8 cellular contexts compared by ENCODE assay signal in the genomic region with DNA sequence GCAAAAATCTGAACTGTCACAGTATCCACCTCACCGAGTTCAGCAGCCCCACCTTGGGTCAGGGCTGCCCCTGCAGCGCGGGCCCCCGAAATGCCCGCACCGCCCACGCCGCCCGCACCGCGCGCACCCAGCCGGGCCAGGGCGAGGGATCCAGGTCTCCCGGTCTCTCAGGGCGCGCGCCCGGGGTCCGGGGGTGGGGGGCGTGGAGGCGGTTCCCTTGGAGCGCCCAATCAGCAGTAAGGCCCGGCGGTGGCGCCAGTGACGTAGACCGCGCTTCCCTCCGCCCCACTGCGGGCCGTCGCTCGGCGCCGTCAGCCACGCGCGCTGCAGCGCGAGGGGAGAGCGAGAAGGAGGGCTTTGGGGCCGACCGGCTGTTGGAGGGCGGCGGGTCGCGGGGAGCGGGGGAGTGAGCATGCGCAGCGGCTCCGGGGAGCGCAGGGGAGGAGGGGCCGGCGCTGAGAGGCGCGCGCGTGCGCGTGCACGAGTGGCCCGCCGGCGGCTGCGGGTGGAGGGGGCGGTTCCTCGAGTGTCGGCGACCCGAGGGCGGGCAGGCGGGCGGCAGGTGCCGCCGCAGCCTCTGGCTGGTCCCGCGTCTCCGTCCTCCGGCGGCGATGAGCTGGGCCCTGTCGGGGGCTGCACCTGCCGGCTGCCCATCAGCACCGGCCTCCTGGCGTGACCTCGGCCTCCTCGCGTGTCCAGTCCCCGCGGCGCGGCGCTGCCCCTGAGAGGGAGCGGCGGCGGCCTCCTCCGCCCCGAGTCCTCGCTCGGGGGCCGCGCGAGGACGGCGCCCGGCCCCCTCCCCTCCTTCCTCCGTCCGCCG. TPM values are rescaled to one million over a fixed set of nuclear protein-coding genes. Genes with fewer than 3 reads are reported as not detected.
DNase-seq lines count a peak whose midpoint lies in the region; ATAC-seq, FAIRE-seq and TF ChIP-seq lines count a peak whose summit lies in the region.

A gene with protein sequence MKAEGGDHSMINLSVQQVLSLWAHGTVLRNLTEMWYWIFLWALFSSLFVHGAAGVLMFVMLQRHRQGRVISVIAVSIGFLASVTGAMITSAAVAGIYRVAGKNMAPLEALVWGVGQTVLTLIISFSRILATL (plus strand): TSS at position 521 of the 820 bp plus-strand sequence. CDS start 529 bp downstream, outside the sequence.

- H3K27ac Mint-ChIP-seq in activated T-helper 2 cell treated with anti-CD3 and anti-CD28 coated beads, Interferon-gamma antibody, Interleukin-2, Interleukin-4, amounts not matched to agents 10 μg/mL and 5 μg/mL and 100 μg/mL, durations not matched to agents 14 hours and 24 hours and 36 hours: peak within 1 kb of the TSS; percentile 60
- peak within 1 kb of the TSS in 2 of 3 experiments; percentile 34 to 71 for H3K27ac Mint-ChIP-seq in nephron

- peak; percentile 88 for FAIRE-seq in H54 (lab: Jason Lieb, UNC)

- H3K36me3 Mint-ChIP-seq in activated T-helper 2 cell treated with anti-CD3 and anti-CD28 coated beads, Interferon-gamma antibody, Interleukin-2, Interleukin-4, amounts not matched to agents 10 μg/mL and 5 μg/mL and 100 μg/mL, durations not matched to agents 14 hours and 24 hours and 36 hours (ENCODE audit: low read depth): no peaks in the 10 kb centered on the region
- H3K36me3 Mint-ChIP-seq in nephron (ENCODE audit: low read depth): no peaks in the 10 kb centered on the region

- H3K4me1 Mint-ChIP-seq in activated T-helper 2 cell treated with anti-CD3 and anti-CD28 coated beads, Interferon-gamma antibody, Interleukin-2, Interleukin-4, amounts not matched to agents 10 μg/mL and 5 μg/mL and 100 μg/mL, durations not matched to agents 14 hours and 24 hours and 36 hours (ENCODE audit: low read depth): peaks cover 5% of the 10 kb centered on the region
- no peaks in the 10 kb centered on the region for H3K4me1 Mint-ChIP-seq in nephron

- no peaks in the 10 kb centered on the region for H3K9me3 Mint-ChIP-seq in activated T-helper 2 cell treated with anti-CD3 and anti-CD28 coated beads, Interferon-gamma antibody, Interleukin-2, Interleukin-4, amounts not matched to agents 10 μg/mL and 5 μg/mL and 100 μg/mL, durations not matched to agents 14 hours and 24 hours and 36 hours
- H3K9me3 Mint-ChIP-seq in nephron: no peaks in the 10 kb centered on the region

- peak; percentile 99 for ATAC-seq in stimulated activated naive CD8-positive, alpha-beta T cell treated with anti-CD3 and anti-CD28 coated beads, Interleukin-15, Interleukin-2, amounts not matched to agents 100 U/mL and 50 U/mL, for 24 hours

- H3K4me3 Mint-ChIP-seq in activated T-helper 2 cell treated with anti-CD3 and anti-CD28 coated beads, Interferon-gamma antibody, Interleukin-2, Interleukin-4, amounts not matched to agents 10 μg/mL and 5 μg/mL and 100 μg/mL, durations not matched to agents 14 hours and 24 hours and 36 hours (ENCODE audit: low read depth): peak within 1 kb of the TSS; percentile 80
- peak within 1 kb of the TSS; percentile 89 to 93 (median 91) for H3K4me3 Mint-ChIP-seq in nephron

- 0 out of 2 replicates have a peak, but pooled peaks have one; percentile 34 for TF ChIP-seq POLR2A in H54 (IDR thresholded peaks at IDR 0.05; ENCODE audit: low read depth, low read length)

- intact Hi-C loops in activated T-helper 2 cell treated with anti-CD3 and anti-CD28 coated beads, Interferon-gamma antibody, Interleukin-2, Interleukin-4, amounts not matched to agents 10 μg/mL and 5 μg/mL and 100 μg/mL, durations not matched to agents 14 hours and 24 hours and 36 hours (cut with micrococcal nuclease): loop anchor here (1.0 to 5.0 kb wide), 2 partner anchors 305 to 444 kb away; partner anchors contain the start of genes NEDD9 and SMIM13

- DNase-seq in ELF-1 (ENCODE audit: low read depth, low spot score) (peak; percentile 90), H54 (ENCODE audit: insufficient read length, low spot score) (peak; percentile 87), LNCaP clone FGC (ENCODE audit: low read depth) (peak; percentile 56), RPMI8226 (peak; percentile 82), fibroblast of peridontal ligament (ENCODE audit: extremely low read depth) (peak; percentile 85)
- peak; percentile 85 for DNase-seq in activated T-helper 2 cell treated with anti-CD3 and anti-CD28 coated beads, Interferon-gamma antibody, Interleukin-2, Interleukin-4, amounts not matched to agents 10 μg/mL and 5 μg/mL and 100 μg/mL, durations not matched to agents 14 hours and 24 hours and 36 hours (ENCODE audit: low spot score)
- peak; percentile 97 for DNase-seq in stimulated activated naive CD8-positive, alpha-beta T cell treated with anti-CD3 and anti-CD28 coated beads, Interleukin-15, Interleukin-2, amounts not matched to agents 100 U/mL and 50 U/mL, for 24 hours

- TF ChIP-seq CTCF in LNCaP clone FGC (IDR thresholded peaks at IDR 0.05; ENCODE audit: control insufficient read depth, extremely low read depth, insufficient read depth) (no peak), nephron (IDR thresholded peaks at IDR 0.05; ENCODE audit: unreplicated experiment in 3 of 3) (no peak)

- peaks cover 62% of the 10 kb centered on the region for H3K27me3 Mint-ChIP-seq in activated T-helper 2 cell treated with anti-CD3 and anti-CD28 coated beads, Interferon-gamma antibody, Interleukin-2, Interleukin-4, amounts not matched to agents 10 μg/mL and 5 μg/mL and 100 μg/mL, durations not matched to agents 14 hours and 24 hours and 36 hours (ENCODE audit: low read depth)
- peaks cover 17% of the 10 kb centered on the region for H3K27me3 Mint-ChIP-seq in nephron (ENCODE audit: low read depth)

- peak within 1 kb of the TSS; percentile 66 for H3K4me3 ChIP-seq in LNCaP clone FGC (ENCODE audit: low read depth, low read length)

RNA-seq across cellular contexts. Expression of the gene that starts here (rescaled TPM):
- 0.62 and 0.78 TPM in 2 replicates for total RNA-seq in activated T-helper 2 cell treated with anti-CD3 and anti-CD28 coated beads, Interferon-gamma antibody, Interleukin-2, Interleukin-4, amounts not matched to agents 10 μg/mL and 5 μg/mL and 100 μg/mL, durations not matched to agents 14 hours and 24 hours and 36 hours

Comparison
In these comparisons a context has a peak if more than half of its experiments do, and no peak if none do; other contexts are left out.
1. Peak in every context shown above with its lines: DNase-seq, ATAC-seq and H3K4me3 ChIP-seq.
2. Peak in DNase-seq in activated T-helper 2 cell treated with anti-CD3 and anti-CD28 coated beads, Interferon-gamma antibody, Interleukin-2, Interleukin-4, amounts not matched to agents 10 μg/mL and 5 μg/mL and 100 μg/mL, durations not matched to agents 14 hours and 24 hours and 36 hours; RNA of the gene not detected or under 1 TPM.